Comparison of ENCODE assay signal across 11 cellular contexts in the genomic region with DNA sequence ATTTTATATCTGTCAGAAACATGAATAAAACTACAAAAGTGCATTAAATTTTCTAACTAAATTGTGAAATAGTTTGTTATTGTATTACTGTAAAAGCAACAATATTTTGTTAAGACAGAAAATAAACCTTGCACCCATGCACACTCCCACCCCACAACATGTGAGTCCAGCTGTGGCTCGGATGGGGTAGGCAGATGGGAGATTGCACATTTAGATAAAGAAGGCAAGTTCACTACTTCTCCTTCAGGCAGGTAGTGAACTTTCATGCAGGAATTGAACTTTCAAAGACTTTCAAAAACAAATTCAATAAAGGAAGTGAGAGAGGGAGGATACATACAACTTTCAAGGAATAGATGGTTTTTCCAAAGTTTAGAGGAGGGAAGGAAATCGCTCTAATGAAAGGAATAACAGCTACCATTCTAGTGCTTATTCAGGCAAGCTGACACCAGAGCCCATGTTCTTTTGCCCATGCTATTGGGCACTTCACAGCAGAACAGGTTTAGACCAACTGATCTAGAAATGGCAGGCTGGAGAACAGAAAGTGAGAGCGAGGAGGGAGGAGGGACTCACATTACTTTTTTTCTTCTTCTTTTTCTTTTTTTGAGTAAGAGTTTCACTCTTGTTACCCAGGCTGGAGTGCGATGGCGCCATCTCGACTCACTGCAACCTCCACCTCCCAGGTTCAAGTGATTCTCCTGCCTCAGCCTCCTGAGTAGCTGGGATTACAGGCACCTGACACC. TPM values are rescaled to one million over a fixed set of nuclear protein-coding genes. Genes with fewer than 3 reads are reported as not detected.
A peak's percentile ranks its signal among the peaks of the same experiment; 100 is the strongest.
DNase-seq lines count a peak whose midpoint lies in the region; ATAC-seq lines count a peak whose summit lies in the region.
"Had no signal": no experiment of that assay in that cellular context is flagged by ENCODE, and none has a peak within 500 bp of the region (broad histone marks: within the 10 kb centered on the region; RNA-seq: fewer than 3 reads in every experiment).

No MANE protein-coding gene starts in this region.

- in situ Hi-C loops in HAP-1 (cut with MboI; ENCODE audit: low sequenced_read_pairs) = no loop called here

- no peak overlapping the region for H3K4me3 ChIP-seq in HAP-1
- H3K4me3 ChIP-seq: stomach had no signal

- ATAC-seq in GM21576 (IDR thresholded peaks at IDR 0.05; ENCODE audit: unreplicated experiment) = peak; percentile 39
- ATAC-seq in HG03469 (IDR thresholded peaks at IDR 0.05; ENCODE audit: unreplicated experiment) = peak; percentile 32
- ATAC-seq in naive B cell (ENCODE audit: low read depth in 2 of 2) = no peak

- H3K4me1 ChIP-seq in HAP-1 = peaks cover 14% of the 10 kb centered on the region

- peak overlapping the region in 4 of 8 donors; percentile 10 to 56 (median 23) for H3K4me3 Mint-ChIP-seq in naive B cell

- H3K36me3 ChIP-seq in HAP-1 (replicated peaks) = no peaks in the 10 kb centered on the region
- H3K36me3 ChIP-seq: neutrophil, stomach had no signal

- no peaks in the 10 kb centered on the region for H3K27me3 Mint-ChIP-seq in naive B cell

- H3K27ac Mint-ChIP-seq in naive B cell = peak overlapping the region; percentile 18 to 94 (median 64)

- peak; percentile 65 for DNase-seq in activated CD4-positive, alpha-beta T cell treated with anti-CD3 and anti-CD28 coated beads for 48 hours
- DNase-seq in activated CD4-positive, alpha-beta T cell treated with anti-CD3 and anti-CD28 coated beads, Interleukin-2, amount 50 U/mL, for 4 hours = no peak
- DNase-seq in naive B cell = peak; percentile 13
- no peak for DNase-seq in NCI-H524 (lab: John Stamatoyannopoulos, UW)
- DNase-seq in stimulated activated naive CD4-positive, alpha-beta T cell (lab: John Stamatoyannopoulos, UW) = no peak
- no peak for DNase-seq in HAP-1 (ENCODE audit: low spot score in 2 of 2)
- DNase-seq: activated gamma-delta T cell, stomach had no signal

- no peaks in the 10 kb centered on the region for H3K9me3 Mint-ChIP-seq in naive B cell

- H3K36me3 Mint-ChIP-seq in naive B cell = no peaks in the 10 kb centered on the region

- no peaks in the 10 kb centered on the region for H3K9me3 ChIP-seq in HAP-1
- H3K9me3 ChIP-seq: neutrophil, stomach had no signal

- peaks cover 4% of the 10 kb centered on the region; the same call in 1 of the 2 replicates for H3K27me3 ChIP-seq in HAP-1 (ENCODE audit: low read depth)
- H3K27me3 ChIP-seq: neutrophil had no signal

- H3K4me1 Mint-ChIP-seq in naive B cell = peaks cover 23 to 39% (median 26%) of the 10 kb centered on the region in 3 donors

RNA-seq across cellular contexts. Expression of a gene that starts 28.5 kb away (rescaled TPM):
- 100 to 1,000 TPM; 314 to 420 (median 370) TPM for polyA plus RNA-seq in naive B cell (ENCODE audit: low read depth in 6 of 6)

RNA-seq across cellular contexts. Expression of a gene that starts 58.9 kb away (rescaled TPM):
- 10 to 100 TPM in 3 of 6 donors, 1 to 10 TPM in 3; 8.5 to 12.5 (median 10.1) TPM for polyA plus RNA-seq in naive B cell (ENCODE audit: low read depth in 6 of 6)

Comparison
In these comparisons a context has a peak if more than half of its experiments do, and no peak if none do; other contexts are left out.
1. DNase-seq: peak in activated CD4-positive, alpha-beta T cell treated with anti-CD3 and anti-CD28 coated beads for 48 hours (single experiment) and naive B cell (single experiment); none in activated CD4-positive, alpha-beta T cell treated with anti-CD3 and anti-CD28 coated beads, Interleukin-2, amount 50 U/mL, for 4 hours (0 of 2), NCI-H524 (0 of 2), stimulated activated naive CD4-positive, alpha-beta T cell (0 of 6) and HAP-1 (0 of 2).
2. ATAC-seq: peak in GM21576 (single experiment) and HG03469 (single experiment); none in naive B cell (0 of 2).